ENCODE assay signal across 1 cellular context in the genomic region with DNA sequence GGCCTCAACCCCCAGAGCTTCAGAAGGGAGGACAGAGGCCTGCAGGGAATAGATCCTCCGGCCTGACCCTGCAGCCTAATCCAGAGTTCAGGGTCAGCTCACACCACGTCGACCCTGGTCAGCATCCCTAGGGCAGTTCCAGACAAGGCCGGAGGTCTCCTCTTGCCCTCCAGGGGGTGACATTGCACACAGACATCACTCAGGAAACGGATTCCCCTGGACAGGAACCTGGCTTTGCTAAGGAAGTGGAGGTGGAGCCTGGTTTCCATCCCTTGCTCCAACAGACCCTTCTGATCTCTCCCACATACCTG.
TF ChIP-seq lines count a peak whose summit lies in the region.

No MANE protein-coding gene starts in this region.

TF ChIP-seq in HepG2, 621 proteins besides CTCF, POLR2A, EP300 and RAD21:
- TF ChIP-seq ONECUT2 (CRISPR knock-in tag; IDR thresholded peaks at IDR 0.05): no peak
- no peak for TF ChIP-seq CEBPG (CRISPR knock-in tag; IDR thresholded peaks at IDR 0.05)
- no peak for TF ChIP-seq ZNF577 (CRISPR knock-in tag; IDR thresholded peaks at IDR 0.05; ENCODE audit: borderline replicate concordance, low read depth)
- no peak for TF ChIP-seq ZNF644 (CRISPR knock-in tag; IDR thresholded peaks at IDR 0.05; ENCODE audit: low read depth)
- TF ChIP-seq ZMYM4 (CRISPR knock-in tag; IDR thresholded peaks at IDR 0.05): no peak
- TF ChIP-seq, protein P1, sequence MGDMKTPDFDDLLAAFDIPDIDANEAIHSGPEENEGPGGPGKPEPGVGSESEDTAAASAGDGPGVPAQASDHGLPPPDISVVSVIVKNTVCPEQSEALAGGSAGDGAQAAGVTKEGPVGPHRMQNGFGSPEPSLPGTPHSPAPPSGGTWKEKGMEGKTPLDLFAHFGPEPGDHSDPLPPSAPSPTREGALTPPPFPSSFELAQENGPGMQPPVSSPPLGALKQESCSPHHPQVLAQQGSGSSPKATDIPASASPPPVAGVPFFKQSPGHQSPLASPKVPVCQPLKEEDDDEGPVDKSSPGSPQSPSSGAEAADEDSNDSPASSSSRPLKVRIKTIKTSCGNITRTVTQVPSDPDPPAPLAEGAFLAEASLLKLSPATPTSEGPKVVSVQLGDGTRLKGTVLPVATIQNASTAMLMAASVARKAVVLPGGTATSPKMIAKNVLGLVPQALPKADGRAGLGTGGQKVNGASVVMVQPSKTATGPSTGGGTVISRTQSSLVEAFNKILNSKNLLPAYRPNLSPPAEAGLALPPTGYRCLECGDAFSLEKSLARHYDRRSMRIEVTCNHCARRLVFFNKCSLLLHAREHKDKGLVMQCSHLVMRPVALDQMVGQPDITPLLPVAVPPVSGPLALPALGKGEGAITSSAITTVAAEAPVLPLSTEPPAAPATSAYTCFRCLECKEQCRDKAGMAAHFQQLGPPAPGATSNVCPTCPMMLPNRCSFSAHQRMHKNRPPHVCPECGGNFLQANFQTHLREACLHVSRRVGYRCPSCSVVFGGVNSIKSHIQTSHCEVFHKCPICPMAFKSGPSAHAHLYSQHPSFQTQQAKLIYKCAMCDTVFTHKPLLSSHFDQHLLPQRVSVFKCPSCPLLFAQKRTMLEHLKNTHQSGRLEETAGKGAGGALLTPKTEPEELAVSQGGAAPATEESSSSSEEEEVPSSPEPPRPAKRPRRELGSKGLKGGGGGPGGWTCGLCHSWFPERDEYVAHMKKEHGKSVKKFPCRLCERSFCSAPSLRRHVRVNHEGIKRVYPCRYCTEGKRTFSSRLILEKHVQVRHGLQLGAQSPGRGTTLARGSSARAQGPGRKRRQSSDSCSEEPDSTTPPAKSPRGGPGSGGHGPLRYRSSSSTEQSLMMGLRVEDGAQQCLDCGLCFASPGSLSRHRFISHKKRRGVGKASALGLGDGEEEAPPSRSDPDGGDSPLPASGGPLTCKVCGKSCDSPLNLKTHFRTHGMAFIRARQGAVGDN (CRISPR knock-in tag; IDR thresholded peaks at IDR 0.05): no peak
- TF ChIP-seq, protein P2, sequence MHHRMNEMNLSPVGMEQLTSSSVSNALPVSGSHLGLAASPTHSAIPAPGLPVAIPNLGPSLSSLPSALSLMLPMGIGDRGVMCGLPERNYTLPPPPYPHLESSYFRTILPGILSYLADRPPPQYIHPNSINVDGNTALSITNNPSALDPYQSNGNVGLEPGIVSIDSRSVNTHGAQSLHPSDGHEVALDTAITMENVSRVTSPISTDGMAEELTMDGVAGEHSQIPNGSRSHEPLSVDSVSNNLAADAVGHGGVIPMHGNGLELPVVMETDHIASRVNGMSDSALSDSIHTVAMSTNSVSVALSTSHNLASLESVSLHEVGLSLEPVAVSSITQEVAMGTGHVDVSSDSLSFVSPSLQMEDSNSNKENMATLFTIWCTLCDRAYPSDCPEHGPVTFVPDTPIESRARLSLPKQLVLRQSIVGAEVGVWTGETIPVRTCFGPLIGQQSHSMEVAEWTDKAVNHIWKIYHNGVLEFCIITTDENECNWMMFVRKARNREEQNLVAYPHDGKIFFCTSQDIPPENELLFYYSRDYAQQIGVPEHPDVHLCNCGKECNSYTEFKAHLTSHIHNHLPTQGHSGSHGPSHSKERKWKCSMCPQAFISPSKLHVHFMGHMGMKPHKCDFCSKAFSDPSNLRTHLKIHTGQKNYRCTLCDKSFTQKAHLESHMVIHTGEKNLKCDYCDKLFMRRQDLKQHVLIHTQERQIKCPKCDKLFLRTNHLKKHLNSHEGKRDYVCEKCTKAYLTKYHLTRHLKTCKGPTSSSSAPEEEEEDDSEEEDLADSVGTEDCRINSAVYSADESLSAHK (CRISPR knock-in tag; IDR thresholded peaks at IDR 0.05; ENCODE audit: borderline replicate concordance): no peak
- TF ChIP-seq ZSCAN22 (CRISPR knock-in tag; IDR thresholded peaks at IDR 0.05): no peak
- TF ChIP-seq CEBPB (IDR thresholded peaks at IDR 0.05; ENCODE audit: borderline replicate concordance, low read depth, low read length): no peak
- TF ChIP-seq NCOA5 (CRISPR knock-in tag; IDR thresholded peaks at IDR 0.05): no peak
- TF ChIP-seq EZH2 (conservative IDR thresholded peaks at IDR 0.05; ENCODE audit: low read depth, low read length): no peak
